ENCODE assay signal across 1 cellular context in the genomic region with DNA sequence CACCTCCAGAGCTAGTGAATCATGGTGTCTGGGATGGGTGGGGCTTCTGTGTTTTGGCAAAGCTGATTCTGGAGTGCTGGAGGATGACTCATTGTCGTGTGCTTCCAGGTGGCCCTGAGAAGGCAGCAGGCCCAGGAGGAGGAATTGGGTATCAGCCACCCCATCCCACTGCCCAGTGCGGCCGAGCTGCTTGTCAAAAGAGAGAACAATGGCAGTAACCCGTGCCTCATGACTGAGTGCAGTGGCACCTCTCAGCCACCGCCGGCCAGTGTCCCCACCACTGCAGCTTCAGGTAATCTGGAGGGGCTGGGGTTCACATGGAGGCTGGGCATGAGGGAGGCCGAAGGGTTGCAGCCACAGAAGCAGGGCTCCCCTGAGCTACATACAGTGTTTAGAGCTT.
TF ChIP-seq lines count a peak whose summit lies in the region.

No MANE protein-coding gene starts in this region.

TF ChIP-seq in H1, 55 proteins besides CTCF, POLR2A, EP300 and RAD21:
- TF ChIP-seq, protein P1, sequence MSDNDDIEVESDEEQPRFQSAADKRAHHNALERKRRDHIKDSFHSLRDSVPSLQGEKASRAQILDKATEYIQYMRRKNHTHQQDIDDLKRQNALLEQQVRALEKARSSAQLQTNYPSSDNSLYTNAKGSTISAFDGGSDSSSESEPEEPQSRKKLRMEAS (IDR thresholded peaks at IDR 0.05): peak; percentile 26; the same call in 1 of the 2 replicates
- TF ChIP-seq JUND (IDR thresholded peaks at IDR 0.05; ENCODE audit: low read length): peak; percentile 76
- TF ChIP-seq SP2 (IDR thresholded peaks at IDR 0.05; ENCODE audit: low read length): no peak
